Comparison of ENCODE assay signal across 8 cellular contexts in genomic region chr9:93302586-93303257, GRCh38.
DNase-seq lines count a peak whose midpoint lies in the region; ATAC-seq, FAIRE-seq and TF ChIP-seq lines count a peak whose summit lies in the region.

No MANE protein-coding gene starts in this region.

- H3K36me3 Mint-ChIP-seq in astrocyte (ENCODE audit: low read depth, unreplicated experiment) = no peaks in the 10 kb centered on the region

- peaks cover 22% of the 10 kb centered on the region for H3K27me3 Mint-ChIP-seq in astrocyte (ENCODE audit: low read depth, unreplicated experiment)

- DNase-seq in DMS53 treated with DMSO at 0.1 percent for 48 hours (lab: John Stamatoyannopoulos, UW; ENCODE audit: unreplicated experiment) (peak; percentile 40), T follicular helper cell (ENCODE audit: low read depth) (peak; percentile 44), astrocyte (ENCODE audit: low read depth) (peak; percentile 26), hepatic stellate cell (ENCODE audit: low spot score) (peak; percentile 70)
- DNase-seq in stimulated activated CD4-positive, alpha-beta T cell treated with anti-CD3 and anti-CD28 coated beads, Interleukin-1b, Interleukin-23, amount 100 ng/mL, for 4 hours (ENCODE audit: low read depth in 2 of 2) = peak; percentile 37 to 49

- no peaks in the 10 kb centered on the region for H3K9me3 Mint-ChIP-seq in astrocyte (ENCODE audit: unreplicated experiment)

- no peak for ATAC-seq in HG03095 (IDR thresholded peaks at IDR 0.05; ENCODE audit: unreplicated experiment)
- no peak for ATAC-seq in GM21360 (IDR thresholded peaks at IDR 0.05; ENCODE audit: unreplicated experiment)

- H3K36me3 ChIP-seq in astrocyte (ENCODE audit: insufficient read depth, low read length) = no peaks in the 10 kb centered on the region

- no peaks in the 10 kb centered on the region for H3K4me1 ChIP-seq in astrocyte (ENCODE audit: insufficient read depth, low read length)

- no peaks in the 10 kb centered on the region for H4K20me1 ChIP-seq in astrocyte (ENCODE audit: insufficient read depth, low read length)

- peak; percentile 69 for TF ChIP-seq CTCF in LNCAP (IDR thresholded peaks at IDR 0.05)
- peak; percentile 33 for TF ChIP-seq CTCF in astrocyte (IDR thresholded peaks at IDR 0.05; ENCODE audit: insufficient read depth, low read depth, low read length)

- peaks cover 6% of the 10 kb centered on the region for H3K27me3 ChIP-seq in astrocyte (ENCODE audit: insufficient read depth, low read length)

- H3K27ac Mint-ChIP-seq in astrocyte (ENCODE audit: unreplicated experiment) = no peak overlapping the region

- no peak for FAIRE-seq in astrocyte (lab: Jason Lieb, UNC)

- H3K27ac ChIP-seq in astrocyte (ENCODE audit: low read depth, low read length) = no peak overlapping the region

- H3K4me3 Mint-ChIP-seq in astrocyte (ENCODE audit: unreplicated experiment) = no peak overlapping the region

- H3K4me3 ChIP-seq in astrocyte (ENCODE audit: insufficient read depth, low read depth, low read length) = no peak overlapping the region

- H3K9me3 ChIP-seq in astrocyte (ENCODE audit: insufficient read depth, low read depth, low read length) = no peaks in the 10 kb centered on the region

- no peak overlapping the region for H2AFZ ChIP-seq in astrocyte (ENCODE audit: low read depth, low read length)

- H3K4me1 Mint-ChIP-seq in astrocyte (ENCODE audit: low read depth, unreplicated experiment) = no peaks in the 10 kb centered on the region

- no peaks in the 10 kb centered on the region for H3K79me2 ChIP-seq in astrocyte (ENCODE audit: insufficient read depth, low read length)

- H3K4me2 ChIP-seq in astrocyte (ENCODE audit: low read length) = no peak overlapping the region

- H3K9ac ChIP-seq in astrocyte (ENCODE audit: low read length) = no peak overlapping the region
